ENCODE assay signal across 8 cellular contexts in the genomic region with DNA sequence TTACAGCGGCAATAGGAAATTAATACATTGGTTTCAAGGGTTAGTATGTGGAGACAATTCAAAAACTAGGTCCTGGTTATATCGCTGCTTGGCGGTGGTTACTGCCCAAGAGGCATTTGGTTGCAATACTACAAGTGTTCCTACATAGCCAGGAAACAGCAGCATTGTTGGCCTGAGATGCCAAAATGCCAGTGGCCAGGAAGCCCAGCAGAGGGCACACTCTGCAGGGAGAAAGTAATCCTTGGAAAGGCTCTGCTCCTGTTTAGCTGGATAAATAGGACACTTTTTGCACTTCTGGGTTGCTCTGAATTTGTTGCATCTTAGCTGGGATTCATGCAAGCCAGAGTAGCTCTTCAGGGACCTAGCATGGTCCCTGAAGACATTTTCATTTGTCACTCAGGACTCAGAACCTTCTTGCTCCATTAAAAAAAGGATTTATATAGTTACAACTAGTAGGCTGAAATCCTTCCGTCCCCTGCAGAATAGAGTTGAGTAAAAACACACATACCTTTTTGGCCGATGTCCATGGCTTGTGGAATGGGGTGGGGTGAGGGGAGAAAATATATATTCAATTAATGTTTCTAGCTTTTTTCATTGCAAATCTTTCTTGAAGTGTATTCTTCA. TPM values are rescaled to one million over a fixed set of nuclear protein-coding genes. Genes with fewer than 3 reads are reported as not detected.
A peak's percentile ranks its signal among the peaks of the same experiment; 100 is the strongest.
DNase-seq lines count a peak whose midpoint lies in the region; ATAC-seq lines count a peak whose summit lies in the region.

No MANE protein-coding gene starts in this region.

- ATAC-seq in HG02840 (IDR thresholded peaks at IDR 0.05; ENCODE audit: low FRiP score, unreplicated experiment) (no peak), GM19463 (IDR thresholded peaks at IDR 0.05; ENCODE audit: unreplicated experiment) (no peak)
- no peak for ATAC-seq in activated naive CD8-positive, alpha-beta T cell treated with anti-CD3 and anti-CD28 coated beads, Interleukin-2, amount 50 U/mL, for 24 hours

- peaks cover 4% of the 10 kb centered on the region; the same call in 1 of the 2 replicates for H3K27me3 ChIP-seq in HAP-1 (ENCODE audit: low read depth)

- in situ Hi-C loops in HAP-1 (cut with MboI; ENCODE audit: low sequenced_read_pairs): loop anchor here (10.0 kb wide), 1 partner anchor 521 kb away; no protein-coding TSS in a partner anchor

- no peaks in the 10 kb centered on the region for H3K4me1 Mint-ChIP-seq in activated naive CD8-positive, alpha-beta T cell treated with anti-CD3 and anti-CD28 coated beads, Interleukin-2, amount 50 U/mL, for 24 hours

- no peaks in the 10 kb centered on the region for H3K27me3 Mint-ChIP-seq in activated naive CD8-positive, alpha-beta T cell treated with anti-CD3 and anti-CD28 coated beads, Interleukin-2, amount 50 U/mL, for 24 hours

- no peak overlapping the region for H3K27ac Mint-ChIP-seq in activated naive CD8-positive, alpha-beta T cell treated with anti-CD3 and anti-CD28 coated beads, Interleukin-2, amount 50 U/mL, for 24 hours

- no peaks in the 10 kb centered on the region for H3K36me3 ChIP-seq in HAP-1 (replicated peaks)

- no peaks in the 10 kb centered on the region for H3K36me3 Mint-ChIP-seq in activated naive CD8-positive, alpha-beta T cell treated with anti-CD3 and anti-CD28 coated beads, Interleukin-2, amount 50 U/mL, for 24 hours (ENCODE audit: low read depth)

- DNase-seq in CD1c-positive myeloid dendritic cell (ENCODE audit: extremely low spot score): peak; percentile 9
- DNase-seq in HAP-1 (ENCODE audit: low spot score in 2 of 2): peak; percentile 59 to 70
- DNase-seq in NCI-H774 (lab: John Stamatoyannopoulos, UW): peak; percentile 20
- peak; percentile 62 for DNase-seq in dermis blood vessel endothelial cell
- DNase-seq in lung microvascular endothelial cell (ENCODE audit: low read depth in 2 of 2): peak; percentile 45 to 65
- DNase-seq in activated naive CD8-positive, alpha-beta T cell treated with anti-CD3 and anti-CD28 coated beads, Interleukin-2, amount 50 U/mL, for 24 hours: no peak

- no peaks in the 10 kb centered on the region for H3K9me3 Mint-ChIP-seq in activated naive CD8-positive, alpha-beta T cell treated with anti-CD3 and anti-CD28 coated beads, Interleukin-2, amount 50 U/mL, for 24 hours

- H3K4me1 ChIP-seq in HAP-1: no peaks in the 10 kb centered on the region

- H3K4me3 ChIP-seq in HAP-1: no peak overlapping the region

- H3K9me3 ChIP-seq in HAP-1: no peaks in the 10 kb centered on the region

- H3K4me3 Mint-ChIP-seq in activated naive CD8-positive, alpha-beta T cell treated with anti-CD3 and anti-CD28 coated beads, Interleukin-2, amount 50 U/mL, for 24 hours: no peak overlapping the region

RNA-seq across cellular contexts. Expression of a gene that starts 8.1 kb away (rescaled TPM):
- total RNA-seq in dermis blood vessel endothelial cell: not detected in 2 replicates
- not detected in 2 replicates for total RNA-seq in lung microvascular endothelial cell

RNA-seq across cellular contexts. Expression of a gene that starts 8.2 kb away (rescaled TPM):
- 22.1 and 23.9 TPM in 2 replicates for total RNA-seq in dermis blood vessel endothelial cell
- 19.6 and 20.5 TPM in 2 replicates for total RNA-seq in lung microvascular endothelial cell

RNA-seq across cellular contexts. Expression of a gene that starts 53.8 kb away (rescaled TPM):
- 7.8 and 8.3 TPM in 2 replicates for total RNA-seq in dermis blood vessel endothelial cell
- total RNA-seq in lung microvascular endothelial cell: 5.9 and 6.9 TPM in 2 replicates
